Comparison of ENCODE assay signal across 12 cellular contexts in the genomic region with DNA sequence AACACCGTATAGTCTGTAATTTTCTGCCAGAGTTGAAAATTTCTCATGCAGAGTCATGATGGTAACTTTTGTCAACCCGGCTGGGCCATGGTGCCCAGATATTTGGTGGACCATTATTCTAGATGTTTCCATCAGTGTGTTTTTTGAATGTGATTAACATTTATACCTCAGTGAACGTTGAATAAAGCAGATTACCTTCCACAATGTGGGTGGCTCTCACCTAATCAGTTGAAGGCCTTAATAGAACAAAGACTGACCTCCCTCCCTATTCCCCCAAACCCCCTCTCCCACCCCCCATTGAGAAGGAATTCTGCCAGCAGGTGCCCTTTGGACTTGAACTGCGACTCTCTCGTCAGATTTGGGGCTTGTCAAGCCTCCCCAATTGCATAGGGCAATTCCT. TPM values are rescaled to one million over a fixed set of nuclear protein-coding genes. Genes with fewer than 3 reads are reported as not detected.
"Had no signal": no experiment of that assay in that cellular context is flagged by ENCODE, and none has a peak within 500 bp of the region (broad histone marks: within the 10 kb centered on the region; RNA-seq: fewer than 3 reads in every experiment).

No MANE protein-coding gene starts in this region.

- FAIRE-seq: H1, H54 had no signal

- H3K36me3 ChIP-seq: HAP-1 had no signal

- H3K9me3 ChIP-seq: HAP-1 had no signal

- H3K9me3 Mint-ChIP-seq: GM23338, H9, HFFc6 had no signal

- H3K4me2 ChIP-seq: GM23338 had no signal

- H3K27ac Mint-ChIP-seq: GM23338, H9, HFFc6 had no signal

- H2AFZ ChIP-seq: GM23248, GM23338 had no signal

- H3K4me3 Mint-ChIP-seq: GM23338, H9, HFFc6 had no signal

- H3K4me3 ChIP-seq: GM23248, GM23338, HAP-1 had no signal

- ATAC-seq: GM23338, HCT116 had no signal

- DNase-seq: GM23248, GOT3, H7, H9, HCEC 1CT, HFFc6 had no signal

- H3K4me1 ChIP-seq: HAP-1 had no signal

- H3K27ac ChIP-seq: GM23248 had no signal

- H3K9ac ChIP-seq: GM23248 had no signal

RNA-seq across cellular contexts. Expression of gene CA5A, which starts 6.4 kb away (rescaled TPM):
- total RNA-seq: GM23248, GM23338, H1, H4, H7, H9, HFFc6 had no signal
- polyA plus RNA-seq: GM23248, GM23338, H1 had no signal
